14 cellular contexts compared by ENCODE assay signal in the genomic region with DNA sequence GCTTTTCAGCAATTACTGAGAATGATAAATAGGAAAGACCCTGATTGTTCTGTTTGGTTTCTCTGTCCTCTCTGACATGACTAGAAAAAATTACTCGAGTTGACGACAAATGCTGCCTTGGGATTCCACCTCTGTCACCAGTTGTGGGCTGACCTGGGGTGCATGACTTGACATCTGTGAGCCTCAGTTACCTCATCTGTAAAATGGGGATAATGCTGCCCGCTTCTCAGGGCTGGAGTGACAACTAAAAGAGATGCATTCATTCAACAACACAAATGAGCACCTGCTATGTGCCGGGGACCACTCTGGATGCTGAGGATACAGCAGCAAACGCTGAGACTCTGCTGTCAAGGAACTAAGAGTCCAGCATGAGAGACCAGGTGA.
DNase-seq lines count a peak whose midpoint lies in the region; ATAC-seq and TF ChIP-seq lines count a peak whose summit lies in the region.
"Had no signal": no experiment of that assay in that cellular context is flagged by ENCODE, and none has a peak within 500 bp of the region (broad histone marks: within the 10 kb centered on the region; RNA-seq: fewer than 3 reads in every experiment).

No MANE protein-coding gene starts in this region.

- no peak for TF ChIP-seq POLR2A in spleen (IDR thresholded peaks at IDR 0.05)

- peaks cover 39% of the 10 kb centered on the region for H3F3A ChIP-seq in SK-N-SH (replicated peaks; ENCODE audit: insufficient read depth)

- CTCF ChIA-PET in SK-N-SH (lab: Yijun Ruan, JAX) = interaction anchor here (0.6 to 1.2 kb wide), 2 partner anchors 9 to 353 kb away, joined by 3 read pairs; no protein-coding TSS in a partner anchor

- TF ChIP-seq CTCF in SK-N-SH (IDR thresholded peaks at IDR 0.05) (no peak), spleen (IDR thresholded peaks at IDR 0.05 in 8 of 11, conservative IDR thresholded peaks at IDR 0.05 in 3 of 11) (no peak)

- intact Hi-C loops in spleen (cut with DNase I; ENCODE audit: low total_unique reads) = no loop called here

- no peaks in the 10 kb centered on the region for H3K79me2 ChIP-seq in SK-N-SH (ENCODE audit: insufficient read depth)

- WGBS in SK-N-SH (ENCODE audit: low lambda C conversion rate) = 80% methylated on average over 5 of the region's 5 CpGs
- 75 to 90% (median 87%) methylated on average over 5 of the region's 5 CpGs for WGBS in spleen, 5 donors

- no peak overlapping the region for H2AFZ ChIP-seq in SK-N-SH (ENCODE audit: low read depth)

- TF ChIP-seq RAD21 in SK-N-SH (IDR thresholded peaks at IDR 0.05; ENCODE audit: low read length) = no peak

- no peak for ATAC-seq in SK-N-SH treated with all-trans-retinoic acid at 6 μM for 48 hours
- no peak for ATAC-seq in GM19328 (IDR thresholded peaks at IDR 0.05; ENCODE audit: unreplicated experiment)

- POLR2A ChIA-PET in SK-N-SH (lab: Yijun Ruan, JAX) = no interaction called here

- peak overlapping the region in 1 of 2 experiments; percentile 36; a peak in 2 of 4 replicates for H3K4me3 ChIP-seq in SK-N-SH (ENCODE audit: low read depth in 2 of 2, low read length in 1 of 2)
- H3K4me3 ChIP-seq in SJCRH30 = no peak overlapping the region
- no peak overlapping the region for H3K4me3 ChIP-seq in spleen

- H3K36me3 ChIP-seq in SK-N-SH (replicated peaks in 1 of 2; ENCODE audit: control insufficient read depth in 1 of 2, insufficient read depth in 2 of 2, low read length in 1 of 2) (no peaks in the 10 kb centered on the region), SJCRH30 (no peaks in the 10 kb centered on the region), spleen (peaks cover 0 to 81% (median 21%) of the 10 kb centered on the region in 6 donors)

- H4K20me1 ChIP-seq in SK-N-SH (ENCODE audit: insufficient read depth) = no peaks in the 10 kb centered on the region

- H3K9me3 ChIP-seq in SK-N-SH = no peaks in the 10 kb centered on the region
- H3K9me3 ChIP-seq in SJCRH30 (replicated peaks) = no peaks in the 10 kb centered on the region
- H3K9me3 ChIP-seq in spleen = no peaks in the 10 kb centered on the region

- DNase-seq in SK-N-SH (no peak), SJCRH30 (no peak), islet precursor cell (peak; percentile 67), spleen (peak; percentile 14), COR-L47 (lab: John Stamatoyannopoulos, UW) (no peak), putamen (ENCODE audit: low spot score) (no peak)
- DNase-seq: activated CD4-positive, alpha-beta T cell treated with anti-CD3 and anti-CD28 coated beads, Interleukin-2, amount 50 U/mL, for 4 hours; CD4-positive, alpha-beta memory T cell; GF-D8; NCI-H1092 treated with DMSO at 0.1 percent for 48 hours; NCI-H345 had no signal

- H3K27me3 ChIP-seq in SK-N-SH (ENCODE audit: insufficient read depth) = no peaks in the 10 kb centered on the region
- no peaks in the 10 kb centered on the region for H3K27me3 ChIP-seq in SJCRH30
- no peaks in the 10 kb centered on the region for H3K27me3 ChIP-seq in spleen (replicated peaks in 1 of 7)

- H3K27ac ChIP-seq in SK-N-SH (ENCODE audit: low read depth in 2 of 2, low read length in 1 of 2) (peak overlapping the region; percentile 50 to 99; a peak in 3 of 4 replicates), SJCRH30 (peak overlapping the region; percentile 50; the same call in 1 of the 2 replicates), spleen (peak overlapping the region in 3 of 8 donors; percentile 26 to 31 (median 26))
- H3K27ac ChIP-seq: 22Rv1 had no signal

- no peaks in the 10 kb centered on the region for H3K9me2 ChIP-seq in SK-N-SH

- H3K4me2 ChIP-seq in SK-N-SH = peak overlapping the region; percentile 76

- peaks cover 20 to 43% of the 10 kb centered on the region in 2 experiments for H3K4me1 ChIP-seq in SK-N-SH (ENCODE audit: control insufficient read depth in 1 of 2, insufficient read depth in 2 of 2, low read depth in 1 of 2, low read length in 1 of 2)
- peaks cover 25% of the 10 kb centered on the region for H3K4me1 ChIP-seq in SJCRH30
- H3K4me1 ChIP-seq in spleen = peaks cover 0 to 58% (median 12%) of the 10 kb centered on the region in 6 donors

- no peak for TF ChIP-seq EP300 in SK-N-SH (IDR thresholded peaks at IDR 0.05; ENCODE audit: borderline replicate concordance in 1 of 2, low read depth in 1 of 2, low read length in 1 of 2)

- H3K9ac ChIP-seq in SK-N-SH = peak overlapping the region; percentile 87

TF ChIP-seq in SK-N-SH, 30 proteins besides CTCF, POLR2A, EP300 and RAD21 (continues in another document):
- no peak for TF ChIP-seq FOXJ3 (CRISPR knock-in tag; IDR thresholded peaks at IDR 0.05)
- no peak for TF ChIP-seq USF2 (IDR thresholded peaks at IDR 0.05; ENCODE audit: borderline replicate concordance, low read depth, low read length)
- TF ChIP-seq TAF1 (IDR thresholded peaks at IDR 0.05; ENCODE audit: borderline replicate concordance, low read depth, low read length) = no peak
- TF ChIP-seq GATA2 (CRISPR knock-in tag; IDR thresholded peaks at IDR 0.05) = no peak
- no peak for TF ChIP-seq RCOR1 (IDR thresholded peaks at IDR 0.05; ENCODE audit: low read length)
- TF ChIP-seq, protein P1, sequence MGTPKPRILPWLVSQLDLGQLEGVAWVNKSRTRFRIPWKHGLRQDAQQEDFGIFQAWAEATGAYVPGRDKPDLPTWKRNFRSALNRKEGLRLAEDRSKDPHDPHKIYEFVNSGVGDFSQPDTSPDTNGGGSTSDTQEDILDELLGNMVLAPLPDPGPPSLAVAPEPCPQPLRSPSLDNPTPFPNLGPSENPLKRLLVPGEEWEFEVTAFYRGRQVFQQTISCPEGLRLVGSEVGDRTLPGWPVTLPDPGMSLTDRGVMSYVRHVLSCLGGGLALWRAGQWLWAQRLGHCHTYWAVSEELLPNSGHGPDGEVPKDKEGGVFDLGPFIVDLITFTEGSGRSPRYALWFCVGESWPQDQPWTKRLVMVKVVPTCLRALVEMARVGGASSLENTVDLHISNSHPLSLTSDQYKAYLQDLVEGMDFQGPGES (IDR thresholded peaks at IDR 0.05; ENCODE audit: low read depth, low read length) = no peak

TF ChIP-seq in SK-N-SH treated with all-trans-retinoic acid at 6 μM for 48 hours, 23 proteins besides CTCF, POLR2A, EP300 and RAD21:
- no peak for TF ChIP-seq CSDC2 (CRISPR knock-in tag; IDR thresholded peaks at IDR 0.05)
- TF ChIP-seq TCF4 (CRISPR knock-in tag; IDR thresholded peaks at IDR 0.05; ENCODE audit: borderline replicate concordance) = no peak
- no peak for TF ChIP-seq ISL1 (CRISPR knock-in tag; IDR thresholded peaks at IDR 0.05)
- TF ChIP-seq ZNF8 (CRISPR knock-in tag; IDR thresholded peaks at IDR 0.05) = no peak
- TF ChIP-seq ZFP30 (CRISPR knock-in tag; IDR thresholded peaks at IDR 0.05) = no peak
- TF ChIP-seq PPARA (CRISPR knock-in tag; IDR thresholded peaks at IDR 0.05; ENCODE audit: borderline replicate concordance) = no peak
- no peak for TF ChIP-seq RARB (CRISPR knock-in tag; IDR thresholded peaks at IDR 0.05)
TF ChIP-seq in SK-N-SH treated with all-trans-retinoic acid at 6 μM for 48 hours: peak in this region for 0.

Comparison
In these comparisons a context has a peak if more than half of its experiments do, and no peak if none do; other contexts are left out.
1. DNase-seq: peak in islet precursor cell (single experiment) and spleen (single experiment); none in SK-N-SH (single experiment), SJCRH30 (0 of 2), COR-L47 (single experiment) and putamen (single experiment).